ENCODE assay signal across 23 cellular contexts in genomic region chr1:2854151-2854550, GRCh38.
"Had no signal": no experiment of that assay in that cellular context is flagged by ENCODE, and none has a peak within 500 bp of the region (broad histone marks: within the 10 kb centered on the region; RNA-seq: fewer than 3 reads in every experiment).

No MANE protein-coding gene starts in this region.

- H3K27ac ChIP-seq: coronary artery, esophagus muscularis mucosa, foreskin keratinocyte, gastroesophageal sphincter, heart left ventricle, hepatocyte, left ventricle myocardium inferior, neutrophil, parathyroid adenoma, testis, tibial artery had no signal

- H3K4me3 ChIP-seq: coronary artery, esophagus muscularis mucosa, gastroesophageal sphincter, heart left ventricle, hepatocyte, left ventricle myocardium inferior, lung, smooth muscle cell, testis, tibial artery had no signal

- H3K36me3 ChIP-seq: esophagus muscularis mucosa, gastroesophageal sphincter, heart left ventricle, left ventricle myocardium inferior, neutrophil, tibial artery had no signal

- H3K4me1 ChIP-seq: esophagus muscularis mucosa, foreskin keratinocyte, gastroesophageal sphincter, heart left ventricle, left ventricle myocardium inferior, parathyroid adenoma, testis, tibial artery had no signal

- ATAC-seq: foreskin keratinocyte; gastroesophageal sphincter; heart left ventricle; sciatic nerve; stimulated activated effector memory CD8-positive, alpha-beta T cell treated with anti-CD3 and anti-CD28 coated beads, Interleukin-12 subunit alpha, Interleukin-12 subunit beta, amount 100 ng/mL, for 72 hours; stimulated activated naive CD8-positive, alpha-beta T cell treated with anti-CD3 and anti-CD28 coated beads, Interleukin-15, Interleukin-2, amounts not matched to agents 100 U/mL and 50 U/mL, for 24 hours had no signal

- H3K27me3 ChIP-seq: foreskin keratinocyte, hepatocyte, neutrophil, testis had no signal

- DNase-seq: dermis blood vessel endothelial cell; effector memory CD4-positive, alpha-beta T cell; foreskin keratinocyte; left colon; left ventricle myocardium inferior; natural killer cell; stimulated activated CD4-positive, alpha-beta T cell treated with anti-CD3 and anti-CD28 coated beads, Interleukin-2, amount 100 ng/mL, for 24 hours; stimulated activated CD4-positive, alpha-beta T cell treated with anti-CD3 and anti-CD28 coated beads, Interleukin-4, amount 100 ng/mL, for 24 hours; stimulated activated naive CD8-positive, alpha-beta T cell treated with anti-CD3 and anti-CD28 coated beads, Interleukin-15, Interleukin-2, amounts not matched to agents 100 U/mL and 50 U/mL, for 24 hours; substantia nigra; testis; tibial artery had no signal

- H3K9me3 ChIP-seq: esophagus muscularis mucosa, gastroesophageal sphincter, heart left ventricle, left ventricle myocardium inferior, neutrophil, testis, tibial artery had no signal
